In the genomic region with DNA sequence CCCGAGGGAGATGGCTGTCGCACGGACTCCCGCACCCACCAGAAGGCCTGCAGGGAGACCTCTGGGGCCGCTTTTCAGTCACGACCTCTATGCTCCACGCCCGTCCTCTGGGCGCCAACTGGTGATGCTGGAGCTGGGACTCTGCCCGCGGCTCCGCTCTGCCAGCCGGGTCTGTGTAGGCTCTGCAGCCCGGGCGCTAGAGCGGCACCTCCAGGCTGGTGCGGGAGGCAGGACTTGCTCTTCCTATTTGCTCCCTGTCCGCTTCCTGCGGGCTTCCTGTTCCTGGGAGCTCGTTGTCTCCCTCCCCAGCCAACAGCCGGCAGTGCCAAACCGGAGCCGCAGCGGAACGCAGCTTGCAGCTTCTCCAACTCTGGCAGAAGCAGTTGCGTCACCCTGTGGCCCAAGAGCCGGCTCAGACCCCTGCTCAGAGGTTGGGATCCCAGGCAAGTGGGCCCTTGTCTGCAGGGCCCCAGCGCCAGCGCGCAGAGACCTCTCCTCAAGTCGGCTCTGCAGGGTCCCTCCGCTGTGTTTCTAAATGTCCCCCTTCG, we compare ENCODE assay signal across 1 cellular context.
TF ChIP-seq lines count a peak whose summit lies in the region.

No MANE protein-coding gene starts in this region.

TF ChIP-seq in SK-N-SH, 30 proteins besides CTCF, POLR2A, EP300 and RAD21 (continued from another document):
- no peak for TF ChIP-seq REST (IDR thresholded peaks at IDR 0.05; ENCODE audit: low read depth, low read length)
- TF ChIP-seq TCF12 (IDR thresholded peaks at IDR 0.05), result no peak
- TF ChIP-seq RXRA (IDR thresholded peaks at IDR 0.05; ENCODE audit: borderline replicate concordance, low read depth), result no peak
- no peak for TF ChIP-seq GATA2 (CRISPR knock-in tag; IDR thresholded peaks at IDR 0.05)
- no peak for TF ChIP-seq SIN3A (IDR thresholded peaks at IDR 0.05; ENCODE audit: borderline replicate concordance, low read depth, low read length)
- no peak for TF ChIP-seq MXI1 (IDR thresholded peaks at IDR 0.05; ENCODE audit: low read depth, low read length)
- no peak for TF ChIP-seq SMC3 (IDR thresholded peaks at IDR 0.05; ENCODE audit: low read depth, low read length)
- no peak for TF ChIP-seq TEAD4 (IDR thresholded peaks at IDR 0.05; ENCODE audit: borderline replicate concordance, insufficient read depth)
- no peak for TF ChIP-seq CHD2 (IDR thresholded peaks at IDR 0.05; ENCODE audit: low read length, partially characterized antibody)
